ENCODE assay signal across 1 cellular context in genomic region chr2:46304635-46305034, GRCh38.
A peak's percentile ranks its signal among the peaks of the same experiment; 100 is the strongest.
TF ChIP-seq lines count a peak whose summit lies in the region.

No MANE protein-coding gene starts in this region.

TF ChIP-seq in GM23338, 12 proteins besides CTCF, POLR2A, EP300 and RAD21 (continued from another document):
- TF ChIP-seq ZNF462 (CRISPR knock-in tag; IDR thresholded peaks at IDR 0.05): peak; percentile 94
- TF ChIP-seq REST (IDR thresholded peaks at IDR 0.05; ENCODE audit: unreplicated experiment): no peak
- no peak for TF ChIP-seq CREB1 (CRISPR knock-in tag; IDR thresholded peaks at IDR 0.05; ENCODE audit: low read depth)
- TF ChIP-seq ZNF331 (CRISPR knock-in tag; IDR thresholded peaks at IDR 0.05; ENCODE audit: low read depth): no peak
- no peak for TF ChIP-seq POLR2AphosphoS5 (IDR thresholded peaks at IDR 0.05; ENCODE audit: low read depth)
- no peak for TF ChIP-seq EZH2phosphoT487 (IDR thresholded peaks at IDR 0.05; ENCODE audit: unreplicated experiment)
- no peak for TF ChIP-seq ETS1 (IDR thresholded peaks at IDR 0.05)
- no peak for TF ChIP-seq STAT1 (IDR thresholded peaks at IDR 0.05; ENCODE audit: unreplicated experiment)
